Comparison of ENCODE assay signal across 14 cellular contexts in the genomic region with DNA sequence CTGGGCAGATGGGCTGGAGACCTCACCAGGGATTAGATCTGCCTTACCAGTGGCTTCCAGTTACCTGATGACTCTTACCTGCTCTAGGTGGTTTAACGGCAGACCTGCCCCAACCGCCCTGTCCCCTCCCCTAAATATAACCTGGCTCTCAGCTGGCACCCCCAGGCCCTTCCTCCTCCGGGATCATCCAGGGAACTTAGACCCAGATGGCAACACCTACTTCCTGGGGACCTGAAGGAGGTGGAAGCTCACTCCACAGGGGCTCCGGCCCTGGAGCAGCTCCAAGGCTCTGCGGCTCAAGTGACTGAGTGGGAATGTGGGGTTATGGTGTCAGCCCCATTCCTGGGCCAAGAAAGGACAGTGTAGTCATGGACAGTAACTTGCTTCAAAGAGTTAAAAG.
A peak's percentile ranks its signal among the peaks of the same experiment; 100 is the strongest.
DNase-seq lines count a peak whose midpoint lies in the region; ATAC-seq and TF ChIP-seq lines count a peak whose summit lies in the region.
"Had no signal": no experiment of that assay in that cellular context is flagged by ENCODE, and none has a peak within 500 bp of the region (broad histone marks: within the 10 kb centered on the region; RNA-seq: fewer than 3 reads in every experiment).

No MANE protein-coding gene starts in this region.

- H3K9ac ChIP-seq in BLaER1: no peak overlapping the region

- H3K4me3 ChIP-seq in BLaER1 (no peak overlapping the region), H7 (ENCODE audit: insufficient read depth, low read depth, low read length) (no peak overlapping the region), osteoblast (ENCODE audit: insufficient read depth, low read length) (no peak overlapping the region)
- H3K4me3 ChIP-seq: HAP-1, MG63, Peyer's patch had no signal

- H3K9me3 ChIP-seq in BLaER1 (peaks cover 3% of the 10 kb centered on the region), osteoblast (ENCODE audit: low read depth, low read length) (no peaks in the 10 kb centered on the region)
- H3K9me3 ChIP-seq: HAP-1, MG63, Peyer's patch had no signal

- no peak overlapping the region for H2AFZ ChIP-seq in osteoblast (ENCODE audit: low read length)

- no peak for TF ChIP-seq CTCF in osteoblast (IDR thresholded peaks at IDR 0.05; ENCODE audit: extremely low read depth, low read depth, low read length)

- no peak for ATAC-seq in GM21526 (IDR thresholded peaks at IDR 0.05; ENCODE audit: low FRiP score, unreplicated experiment)

- H3K27ac ChIP-seq in BLaER1: no peak overlapping the region
- peak overlapping the region; percentile 4 for H3K27ac ChIP-seq in cingulate gyrus (ENCODE audit: low read depth, low read length)
- H3K27ac ChIP-seq in osteoblast (ENCODE audit: low read depth, low read length): no peak overlapping the region
- H3K27ac ChIP-seq: Peyer's patch had no signal

- H3K79me2 ChIP-seq in osteoblast (ENCODE audit: insufficient read depth, low read length): no peaks in the 10 kb centered on the region

- no peaks in the 10 kb centered on the region for H4K20me1 ChIP-seq in BLaER1
- H4K20me1 ChIP-seq in osteoblast (ENCODE audit: insufficient read depth, low read length): no peaks in the 10 kb centered on the region

- no peaks in the 10 kb centered on the region for H3K27me3 ChIP-seq in BLaER1
- no peaks in the 10 kb centered on the region for H3K27me3 ChIP-seq in H7 (ENCODE audit: control insufficient read depth, insufficient read depth, low read length)
- H3K27me3 ChIP-seq in osteoblast (ENCODE audit: insufficient read depth, low read length): peaks cover 18% of the 10 kb centered on the region
- H3K27me3 ChIP-seq: MG63, Peyer's patch had no signal

- peaks cover 96% of the 10 kb centered on the region for H3K4me1 ChIP-seq in BLaER1
- no peaks in the 10 kb centered on the region for H3K4me1 ChIP-seq in osteoblast (ENCODE audit: insufficient read depth, low read length)
- H3K4me1 ChIP-seq: HAP-1, Peyer's patch had no signal

- DNase-seq in H7 (peak; percentile 61), osteoblast (ENCODE audit: insufficient read length, low spot score, missing footprints) (peak; percentile 46), OCI-M2 (lab: John Stamatoyannopoulos, UW; ENCODE audit: unreplicated experiment) (no peak)
- DNase-seq in activated T-cell treated with anti-CD3 and anti-CD28 coated beads, Interleukin-2, amount 50 U/mL, for 48 hours: no peak
- DNase-seq: Karpas-422, NCI-H146, NCI-H2081 treated with DMSO at 0.1 percent for 48 hours, SHP77 treated with DMSO at 0.1 percent for 48 hours had no signal

- no peaks in the 10 kb centered on the region for H3K36me3 ChIP-seq in BLaER1
- H3K36me3 ChIP-seq in H7 (replicated peaks; ENCODE audit: control insufficient read depth, insufficient read depth, low read length): no peaks in the 10 kb centered on the region
- H3K36me3 ChIP-seq in osteoblast (ENCODE audit: insufficient read depth, low read length): no peaks in the 10 kb centered on the region
- H3K36me3 ChIP-seq: HAP-1, MG63, Peyer's patch had no signal

- H3K4me2 ChIP-seq in BLaER1 (peak overlapping the region; percentile 74), osteoblast (ENCODE audit: insufficient read depth, low read length) (no peak overlapping the region)

Comparison
In these comparisons a context has a peak if more than half of its experiments do, and no peak if none do; other contexts are left out.
1. DNase-seq: peak in H7 (single experiment) and osteoblast (single experiment); none in activated T-cell treated with anti-CD3 and anti-CD28 coated beads, Interleukin-2, amount 50 U/mL, for 48 hours (0 of 2) and OCI-M2 (single experiment).